ENCODE assay signal across 15 cellular contexts in the genomic region with DNA sequence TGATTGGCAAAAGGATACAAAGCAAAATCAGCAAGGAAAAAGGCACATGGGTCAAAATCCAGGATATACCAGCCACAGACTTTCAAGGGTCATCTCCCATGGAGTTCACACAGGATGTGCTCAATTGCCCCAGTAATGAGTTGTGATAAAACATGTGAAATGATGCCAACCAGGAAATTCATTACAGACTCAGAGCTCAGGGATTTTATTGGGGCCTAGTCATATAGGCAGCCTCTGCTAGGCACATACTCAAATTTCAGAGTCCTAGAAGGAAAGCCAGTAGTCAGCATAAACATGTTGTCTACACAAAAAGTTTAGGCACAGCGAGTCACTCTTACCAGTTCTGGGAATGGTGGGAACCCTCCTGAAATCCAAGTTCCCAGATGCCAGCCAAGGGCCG.
DNase-seq lines count a peak whose midpoint lies in the region; TF ChIP-seq lines count a peak whose summit lies in the region.
"Had no signal": no experiment of that assay in that cellular context is flagged by ENCODE, and none has a peak within 500 bp of the region (broad histone marks: within the 10 kb centered on the region; RNA-seq: fewer than 3 reads in every experiment).

No MANE protein-coding gene starts in this region.

- H3K4me1 ChIP-seq in parathyroid adenoma = peaks cover 3% of the 10 kb centered on the region
- no peaks in the 10 kb centered on the region for H3K4me1 ChIP-seq in CD4-positive, alpha-beta memory T cell (ENCODE audit: insufficient read depth, low read length)

- H3K27me3 Mint-ChIP-seq in CD4-positive, alpha-beta memory T cell = no peaks in the 10 kb centered on the region

- H3K79me2 ChIP-seq in parathyroid adenoma = no peaks in the 10 kb centered on the region

- POLR2A ChIA-PET in CD4-positive, alpha-beta memory T cell (lab: Charles Lee; ENCODE audit: partially characterized antibody) = no interaction called here

- H3K9ac ChIP-seq in parathyroid adenoma = no peak overlapping the region

- no peak overlapping the region for H3K4me3 ChIP-seq in epithelial cell of proximal tubule (ENCODE audit: low read depth, low read length)
- H3K4me3 ChIP-seq in parathyroid adenoma (ENCODE audit: low read depth, low read length) = no peak overlapping the region
- no peak overlapping the region for H3K4me3 ChIP-seq in CD4-positive, alpha-beta memory T cell (ENCODE audit: low read length in 2 of 2)

- peaks cover 0 to 4% (median 3%) of the 10 kb centered on the region in 4 donors for H3K4me1 Mint-ChIP-seq in CD4-positive, alpha-beta memory T cell

- H3K36me3 Mint-ChIP-seq in CD4-positive, alpha-beta memory T cell = no peaks in the 10 kb centered on the region
- H3K36me3 Mint-ChIP-seq: mesothelial cell of epicardium had no signal

- TF ChIP-seq CTCF in epithelial cell of proximal tubule (conservative IDR thresholded peaks at IDR 0.05; ENCODE audit: low read depth, low read length) (no peak), parathyroid adenoma (IDR thresholded peaks at IDR 0.05) (no peak), GM13976 (IDR thresholded peaks at IDR 0.05; ENCODE audit: borderline replicate concordance, control extremely low read depth, extremely low read depth, insufficient read depth, missing control alignments) (no peak)

- no peaks in the 10 kb centered on the region for H3K36me3 ChIP-seq in parathyroid adenoma (ENCODE audit: control insufficient read depth, insufficient read depth, low read length)
- no peaks in the 10 kb centered on the region for H3K36me3 ChIP-seq in CD4-positive, alpha-beta memory T cell (ENCODE audit: insufficient read depth, low read length)

- no peak overlapping the region for H3K4me2 ChIP-seq in parathyroid adenoma (ENCODE audit: low read length)

- peak overlapping the region; percentile 5 for H2AFZ ChIP-seq in parathyroid adenoma

- no peaks in the 10 kb centered on the region for H3K27me3 ChIP-seq in parathyroid adenoma (ENCODE audit: control insufficient read depth, insufficient read depth, low read length)
- H3K27me3 ChIP-seq in CD4-positive, alpha-beta memory T cell (ENCODE audit: insufficient read depth, low read length) = no peaks in the 10 kb centered on the region

- no peak overlapping the region for H3K27ac ChIP-seq in parathyroid adenoma
- no peak overlapping the region for H3K27ac ChIP-seq in CD4-positive, alpha-beta memory T cell (ENCODE audit: low read depth, low read length)

- in situ Hi-C loops in GM13976 (cut with MboI; ENCODE audit: low sequenced_read_pairs, unreplicated experiment) = loop anchor here (10.0 to 25.0 kb wide), 2 partner anchors 171 to 388 kb away; no protein-coding TSS in a partner anchor

- no peak overlapping the region for H3K27ac Mint-ChIP-seq in CD4-positive, alpha-beta memory T cell
- H3K27ac Mint-ChIP-seq: activated CD4-positive, alpha-beta memory T cell treated with anti-CD3 and anti-CD28 coated beads, Interleukin-2, amount 10 ng/mL, durations not matched to agents 7 days and 5 days; mesothelial cell of epicardium had no signal

- no peaks in the 10 kb centered on the region for H3K9me3 Mint-ChIP-seq in CD4-positive, alpha-beta memory T cell
- H3K9me3 Mint-ChIP-seq: activated CD4-positive, alpha-beta memory T cell treated with anti-CD3 and anti-CD28 coated beads, Interleukin-2, amount 10 ng/mL, durations not matched to agents 7 days and 5 days; mesothelial cell of epicardium had no signal

- H3K9me3 ChIP-seq in parathyroid adenoma (ENCODE audit: control insufficient read depth, low read length) = no peaks in the 10 kb centered on the region
- H3K9me3 ChIP-seq in CD4-positive, alpha-beta memory T cell (ENCODE audit: control insufficient read depth in 1 of 2, low read length in 2 of 2) = no peaks in the 10 kb centered on the region

- no peak overlapping the region for H3K4me3 Mint-ChIP-seq in CD4-positive, alpha-beta memory T cell
- H3K4me3 Mint-ChIP-seq: activated CD4-positive, alpha-beta memory T cell treated with anti-CD3 and anti-CD28 coated beads, Interleukin-2, amount 10 ng/mL, durations not matched to agents 7 days and 5 days; mesothelial cell of epicardium had no signal

- CTCF ChIA-PET in CD4-positive, alpha-beta memory T cell (lab: Charles Lee; ENCODE audit: partially characterized antibody) = interaction anchor here (1.2 to 6.3 kb wide), 4 partner anchors 9 to 386 kb away, joined by 4 to 155 read pairs (median 30); no protein-coding TSS in a partner anchor

- intact Hi-C loops in CD4-positive, alpha-beta memory T cell (cut with micrococcal nuclease) = no loop called here

- DNase-seq in GM03348 (ENCODE audit: low spot score) (peak; percentile 22), NCI-H2029 treated with DMSO at 0.1 percent for 48 hours (lab: John Stamatoyannopoulos, UW) (peak; percentile 62), epithelial cell of proximal tubule (ENCODE audit: low read depth) (peak; percentile 54), GM13976 (ENCODE audit: low spot score) (no peak), anterior cingulate cortex (lab: John Stamatoyannopoulos, UW) (no peak)
- no peak for DNase-seq in CD4-positive, alpha-beta memory T cell
- DNase-seq in activated CD4-positive, CD25-positive, alpha-beta regulatory T cell (lab: John Stamatoyannopoulos, UW) = no peak
- DNase-seq: activated CD4-positive, alpha-beta memory T cell treated with anti-CD3 and anti-CD28 coated beads, Interleukin-2, amount 10 ng/mL, durations not matched to agents 7 days and 5 days; activated effector memory CD4-positive, alpha-beta T cell treated with Interleukin-2 at 50 U/mL for 16 hours; NCI-H1105 treated with DMSO at 0.1 percent for 48 hours; NCI-H524; stimulated activated CD4-positive, alpha-beta T cell treated with anti-CD3 and anti-CD28 coated beads, Interleukin-12 subunit alpha, Interleukin-12 subunit beta, amount 100 ng/mL, for 4 hours; T-helper 9 cell had no signal

Comparison
In these comparisons a context has a peak if more than half of its experiments do, and no peak if none do; other contexts are left out.
1. DNase-seq: peak in GM03348 (single experiment), NCI-H2029 treated with DMSO at 0.1 percent for 48 hours (single experiment) and epithelial cell of proximal tubule (single experiment); none in CD4-positive, alpha-beta memory T cell (0 of 5), GM13976 (single experiment), anterior cingulate cortex (0 of 58) and activated CD4-positive, CD25-positive, alpha-beta regulatory T cell (0 of 4).